Comparison of ENCODE assay signal across 9 cellular contexts in genomic region chr17:13306310-13306962, GRCh38.
DNase-seq lines count a peak whose midpoint lies in the region; ATAC-seq and TF ChIP-seq lines count a peak whose summit lies in the region.
"Had no signal": no experiment of that assay in that cellular context is flagged by ENCODE, and none has a peak within 500 bp of the region (broad histone marks: within the 10 kb centered on the region; RNA-seq: fewer than 3 reads in every experiment).

No MANE protein-coding gene starts in this region.

- H3K27me3 Mint-ChIP-seq in activated naive CD8-positive, alpha-beta T cell treated with anti-CD3 and anti-CD28 coated beads for 36 hours, result no peaks in the 10 kb centered on the region
- peaks cover 0 to 30% (median 11%) of the 10 kb centered on the region in 5 donors for H3K27me3 Mint-ChIP-seq in naive thymus-derived CD4-positive, alpha-beta T cell

- H3K27ac ChIP-seq in left lung, result no peak overlapping the region
- no peak overlapping the region for H3K27ac ChIP-seq in naive thymus-derived CD4-positive, alpha-beta T cell (ENCODE audit: low read depth, low read length)

- CTCF ChIA-PET in naive thymus-derived CD4-positive, alpha-beta T cell (lab: Charles Lee), result no interaction called here

- DNase-seq in GF-D8 (lab: John Stamatoyannopoulos, UW) (peak; percentile 18), M059J (ENCODE audit: low read depth) (peak; percentile 77), left lung (no peak), NCI-H774 (lab: John Stamatoyannopoulos, UW) (no peak), C1 segment of cervical spinal cord (lab: John Stamatoyannopoulos, UW) (no peak)
- peak; percentile 3 for DNase-seq in activated naive CD8-positive, alpha-beta T cell treated with anti-CD3 and anti-CD28 coated beads for 36 hours
- DNase-seq in naive thymus-derived CD4-positive, alpha-beta T cell, result no peak

- no peak overlapping the region for H3K27ac Mint-ChIP-seq in activated naive CD8-positive, alpha-beta T cell treated with anti-CD3 and anti-CD28 coated beads for 36 hours
- no peak overlapping the region for H3K27ac Mint-ChIP-seq in naive thymus-derived CD4-positive, alpha-beta T cell
- H3K27ac Mint-ChIP-seq: natural killer cell treated with Interleukin-12 subunit alpha and Interleukin-12 subunit beta and Interleukin-15 and Interleukin-18, amount 100 ng/mL, for 72 hours had no signal

- H3K4me3 Mint-ChIP-seq in activated naive CD8-positive, alpha-beta T cell treated with anti-CD3 and anti-CD28 coated beads for 36 hours, result no peak overlapping the region
- no peak overlapping the region for H3K4me3 Mint-ChIP-seq in naive thymus-derived CD4-positive, alpha-beta T cell
- H3K4me3 Mint-ChIP-seq: natural killer cell treated with Interleukin-12 subunit alpha and Interleukin-12 subunit beta and Interleukin-15 and Interleukin-18, amount 100 ng/mL, for 72 hours had no signal

- ATAC-seq in left lung (peak; percentile 64), HG03378 (IDR thresholded peaks at IDR 0.05; ENCODE audit: unreplicated experiment) (no peak)
- no peak for ATAC-seq in naive thymus-derived CD4-positive, alpha-beta T cell

- H3K9me3 ChIP-seq in left lung, result peaks cover 0 to 9% of the 10 kb centered on the region in 2 donors
- no peaks in the 10 kb centered on the region for H3K9me3 ChIP-seq in naive thymus-derived CD4-positive, alpha-beta T cell (ENCODE audit: control insufficient read depth in 2 of 3, low read length in 3 of 3)

- no peaks in the 10 kb centered on the region for H3K36me3 Mint-ChIP-seq in activated naive CD8-positive, alpha-beta T cell treated with anti-CD3 and anti-CD28 coated beads for 36 hours
- no peaks in the 10 kb centered on the region for H3K36me3 Mint-ChIP-seq in naive thymus-derived CD4-positive, alpha-beta T cell

- peak; percentile 11 to 20 for TF ChIP-seq CTCF in left lung (IDR thresholded peaks at IDR 0.05)

- no peaks in the 10 kb centered on the region for H3K4me1 ChIP-seq in left lung
- H3K4me1 ChIP-seq in naive thymus-derived CD4-positive, alpha-beta T cell (ENCODE audit: control insufficient read depth in 2 of 2, insufficient read depth in 2 of 2, low read length in 2 of 2), result no peaks in the 10 kb centered on the region

- H3K27me3 ChIP-seq in left lung, result no peaks in the 10 kb centered on the region
- H3K27me3 ChIP-seq in naive thymus-derived CD4-positive, alpha-beta T cell (ENCODE audit: control insufficient read depth in 2 of 2, insufficient read depth in 2 of 2, low read length in 2 of 2), result no peaks in the 10 kb centered on the region

- H3K4me3 ChIP-seq in left lung, result no peak overlapping the region
- no peak overlapping the region for H3K4me3 ChIP-seq in naive thymus-derived CD4-positive, alpha-beta T cell (ENCODE audit: low read length)

- H3K4me1 Mint-ChIP-seq in activated naive CD8-positive, alpha-beta T cell treated with anti-CD3 and anti-CD28 coated beads for 36 hours, result no peaks in the 10 kb centered on the region
- H3K4me1 Mint-ChIP-seq in naive thymus-derived CD4-positive, alpha-beta T cell, result no peaks in the 10 kb centered on the region

- H3K9me3 Mint-ChIP-seq in activated naive CD8-positive, alpha-beta T cell treated with anti-CD3 and anti-CD28 coated beads for 36 hours, result peaks cover 4% of the 10 kb centered on the region
- peaks cover 0 to 14% (median 2%) of the 10 kb centered on the region in 11 donors for H3K9me3 Mint-ChIP-seq in naive thymus-derived CD4-positive, alpha-beta T cell

- POLR2A ChIA-PET in naive thymus-derived CD4-positive, alpha-beta T cell (lab: Charles Lee), result no interaction called here

- intact Hi-C loops in left lung (cut with DNase I), result no loop called here
- intact Hi-C loops in naive thymus-derived CD4-positive, alpha-beta T cell (cut with micrococcal nuclease), result no loop called here

- H3K36me3 ChIP-seq in left lung, result no peaks in the 10 kb centered on the region
- H3K36me3 ChIP-seq in naive thymus-derived CD4-positive, alpha-beta T cell (ENCODE audit: control insufficient read depth in 2 of 3, insufficient read depth in 3 of 3, low read length in 3 of 3), result no peaks in the 10 kb centered on the region

Comparison
In these comparisons a context has a peak if more than half of its experiments do, and no peak if none do; other contexts are left out.
1. DNase-seq: peak in GF-D8 (single experiment), M059J (single experiment) and activated naive CD8-positive, alpha-beta T cell treated with anti-CD3 and anti-CD28 coated beads for 36 hours (single experiment); none in left lung (0 of 2), NCI-H774 (single experiment), C1 segment of cervical spinal cord (0 of 14) and naive thymus-derived CD4-positive, alpha-beta T cell (0 of 9).